In genomic region chr11:11844272-11844671, GRCh38 we compare ENCODE assay signal across 10 cellular contexts. TPM values are rescaled to one million over a fixed set of nuclear protein-coding genes. Genes with fewer than 3 reads are reported as not detected.
DNase-seq lines count a peak whose midpoint lies in the region; ATAC-seq and TF ChIP-seq lines count a peak whose summit lies in the region.
"Had no signal": no experiment of that assay in that cellular context is flagged by ENCODE, and none has a peak within 500 bp of the region (broad histone marks: within the 10 kb centered on the region; RNA-seq: fewer than 3 reads in every experiment).

No MANE protein-coding gene starts in this region.

- no peaks in the 10 kb centered on the region; the same call in 1 of the 2 replicates for H3K4me1 ChIP-seq in BE2C
- H3K4me1 ChIP-seq in effector memory CD4-positive, alpha-beta T cell (ENCODE audit: control insufficient read depth, insufficient read depth, low read length, poor library complexity, severe bottlenecking) = peaks cover 34% of the 10 kb centered on the region
- peaks cover 10% of the 10 kb centered on the region for H3K4me1 ChIP-seq in ovary (ENCODE audit: insufficient read depth)

- 36 to 57% (median 50%) methylated on average over 1 of the region's 1 CpG for WGBS in ovary, 3 donors

- H3K9me3 ChIP-seq in BE2C (no peaks in the 10 kb centered on the region), MG63 (no peaks in the 10 kb centered on the region), ovary (no peaks in the 10 kb centered on the region)
- H3K9me3 ChIP-seq in effector memory CD4-positive, alpha-beta T cell (ENCODE audit: control insufficient read depth, low read length) = no peaks in the 10 kb centered on the region

- no peak for TF ChIP-seq POLR2A in ovary (IDR thresholded peaks at IDR 0.05)

- no peaks in the 10 kb centered on the region for H3K36me3 ChIP-seq in BE2C
- no peaks in the 10 kb centered on the region; the same call in 1 of the 2 replicates for H3K36me3 ChIP-seq in MG63
- no peaks in the 10 kb centered on the region for H3K36me3 ChIP-seq in effector memory CD4-positive, alpha-beta T cell (ENCODE audit: control insufficient read depth, insufficient read depth, low read length)
- no peaks in the 10 kb centered on the region for H3K36me3 ChIP-seq in ovary

- peak overlapping the region; percentile 96 for H3K27ac ChIP-seq in effector memory CD4-positive, alpha-beta T cell (ENCODE audit: insufficient read depth, low read length, poor library complexity, severe bottlenecking)
- H3K27ac ChIP-seq in ovary = peak overlapping the region in 1 of 2 donors; percentile 9

- ATAC-seq in GM21529 (IDR thresholded peaks at IDR 0.05; ENCODE audit: unreplicated experiment) (no peak), HG03097 (IDR thresholded peaks at IDR 0.05; ENCODE audit: low FRiP score, unreplicated experiment) (no peak)

- H3K27me3 ChIP-seq in BE2C = no peaks in the 10 kb centered on the region
- H3K27me3 ChIP-seq in MG63 = no peaks in the 10 kb centered on the region
- H3K27me3 ChIP-seq in effector memory CD4-positive, alpha-beta T cell (replicated peaks; ENCODE audit: control insufficient read depth, insufficient read depth, low read length, poor library complexity, severe bottlenecking) = no peaks in the 10 kb centered on the region
- no peaks in the 10 kb centered on the region for H3K27me3 ChIP-seq in ovary

- intact Hi-C loops in ovary (cut with DNase I) = no loop called here

- TF ChIP-seq CTCF in BE2C (IDR thresholded peaks at IDR 0.05; ENCODE audit: low read depth, low read length) = no peak
- TF ChIP-seq CTCF in ovary (IDR thresholded peaks at IDR 0.05) = no peak

- TF ChIP-seq EP300 in ovary (IDR thresholded peaks at IDR 0.05) = no peak

- DNase-seq in BE2C (no peak), MG63 (no peak), ovary (no peak), retina (no peak)
- DNase-seq in effector memory CD4-positive, alpha-beta T cell = no peak
- DNase-seq in effector CD4-positive, alpha-beta T cell = no peak
- DNase-seq: nephron progenitor cell, SHP77 treated with DMSO at 0.1 percent for 48 hours had no signal

- H3K4me3 ChIP-seq in BE2C (ENCODE audit: low read depth, low read length) (peak overlapping the region; percentile 74), MG63 (peak overlapping the region; percentile 87), ovary (peak overlapping the region; percentile 56)
- H3K4me3 ChIP-seq in effector memory CD4-positive, alpha-beta T cell (ENCODE audit: insufficient read depth, low read depth, low read length, poor library complexity, severe bottlenecking) = peak overlapping the region; percentile 81

RNA-seq across cellular contexts. Expression of gene USP47, which starts 2.5 kb away (rescaled TPM):
- polyA plus RNA-seq in BE2C (2012; ENCODE audit: insufficient read depth, insufficient read length, low read depth) = 27.2 TPM
- 9.9 and 13.3 TPM in 2 replicates for total RNA-seq in MG63 (2014; rRNA removed; shearing (Covaris generic); ENCODE audit: low replicate concordance)
- 10 to 100 TPM; 43.9 to 70.5 (median 52.1) TPM for total RNA-seq in ovary
- 10 to 100 TPM; 26.5 to 27.1 TPM for polyA plus RNA-seq in ovary
